10 cellular contexts compared by ENCODE assay signal in genomic region chr20:8155848-8156602, GRCh38. TPM values are rescaled to one million over a fixed set of nuclear protein-coding genes. Genes with fewer than 3 reads are reported as not detected.
DNase-seq lines count a peak whose midpoint lies in the region; ATAC-seq and TF ChIP-seq lines count a peak whose summit lies in the region.
"Had no signal": no experiment of that assay in that cellular context is flagged by ENCODE, and none has a peak within 500 bp of the region (broad histone marks: within the 10 kb centered on the region; RNA-seq: fewer than 3 reads in every experiment).

No MANE protein-coding gene starts in this region.

- H3K36me3 Mint-ChIP-seq in osteocyte (ENCODE audit: unreplicated experiment), result peaks cover 6% of the 10 kb centered on the region
- H3K36me3 Mint-ChIP-seq in activated CD8-positive, alpha-beta T cell treated with anti-CD3 and anti-CD28 coated beads, Interleukin-2, amount 10 ng/mL, durations not matched to agents 7 days and 5 days (ENCODE audit: low read depth), result peaks cover 4% of the 10 kb centered on the region

- peak overlapping the region; percentile 86 for H3K27ac Mint-ChIP-seq in osteocyte (ENCODE audit: unreplicated experiment)
- H3K27ac Mint-ChIP-seq in activated CD8-positive, alpha-beta T cell treated with anti-CD3 and anti-CD28 coated beads, Interleukin-2, amount 10 ng/mL, durations not matched to agents 7 days and 5 days, result no peak overlapping the region
- H3K27ac Mint-ChIP-seq: progenitor cell of endocrine pancreas had no signal

- no peaks in the 10 kb centered on the region for H3K27me3 Mint-ChIP-seq in osteocyte (ENCODE audit: unreplicated experiment)
- peaks cover 2% of the 10 kb centered on the region for H3K27me3 Mint-ChIP-seq in activated CD8-positive, alpha-beta T cell treated with anti-CD3 and anti-CD28 coated beads, Interleukin-2, amount 10 ng/mL, durations not matched to agents 7 days and 5 days (ENCODE audit: low read depth)
- H3K27me3 Mint-ChIP-seq: progenitor cell of endocrine pancreas had no signal

- peaks cover 9% of the 10 kb centered on the region for H3K9me3 Mint-ChIP-seq in osteocyte (ENCODE audit: unreplicated experiment)
- peaks cover 8% of the 10 kb centered on the region for H3K9me3 Mint-ChIP-seq in activated CD8-positive, alpha-beta T cell treated with anti-CD3 and anti-CD28 coated beads, Interleukin-2, amount 10 ng/mL, durations not matched to agents 7 days and 5 days (ENCODE audit: insufficient read depth)

- TF ChIP-seq CTCF in choroid plexus epithelial cell (conservative IDR thresholded peaks at IDR 0.05; ENCODE audit: low read depth, low read length) (no peak), osteocyte (IDR thresholded peaks at IDR 0.05) (no peak), left lung (IDR thresholded peaks at IDR 0.05) (no peak)

- H3K4me3 ChIP-seq in choroid plexus epithelial cell (ENCODE audit: low read depth, low read length) (no peak overlapping the region), left lung (no peak overlapping the region)

- CTCF ChIA-PET in activated CD8-positive, alpha-beta T cell treated with anti-CD3 and anti-CD28 coated beads, Interleukin-2, amount 10 ng/mL, durations not matched to agents 7 days and 5 days (lab: Charles Lee), result no interaction called here

- H3K27ac ChIP-seq in left lung, result no peak overlapping the region

- intact Hi-C loops in left lung (cut with DNase I), result no loop called here

- H3K9me3 ChIP-seq in left lung, result peaks cover 0 to 3% of the 10 kb centered on the region in 2 donors

- DNase-seq in choroid plexus epithelial cell (ENCODE audit: low read depth) (peak; percentile 18), osteocyte (ENCODE audit: extremely low spot score, unreplicated experiment) (no peak), left lung (no peak), NCI-H82 (lab: John Stamatoyannopoulos, UW) (no peak)
- DNase-seq in activated CD8-positive, alpha-beta T cell treated with anti-CD3 and anti-CD28 coated beads, Interleukin-2, amount 10 ng/mL, durations not matched to agents 7 days and 5 days, result no peak
- DNase-seq: GDM1 had no signal

- ATAC-seq in GM18511 (IDR thresholded peaks at IDR 0.05; ENCODE audit: unreplicated experiment) (peak; percentile 2), HG02943 (IDR thresholded peaks at IDR 0.05; ENCODE audit: low read depth, unreplicated experiment) (peak; percentile 12), HG02852 (IDR thresholded peaks at IDR 0.05; ENCODE audit: unreplicated experiment) (no peak), left lung (no peak)
- no peak for ATAC-seq in activated CD8-positive, alpha-beta T cell treated with anti-CD3 and anti-CD28 coated beads, Interleukin-2, amount 10 ng/mL, durations not matched to agents 7 days and 5 days

- H3K4me1 Mint-ChIP-seq in osteocyte (ENCODE audit: unreplicated experiment), result peaks cover 63% of the 10 kb centered on the region
- peaks cover 43% of the 10 kb centered on the region for H3K4me1 Mint-ChIP-seq in activated CD8-positive, alpha-beta T cell treated with anti-CD3 and anti-CD28 coated beads, Interleukin-2, amount 10 ng/mL, durations not matched to agents 7 days and 5 days (ENCODE audit: low read depth)

- H3K27me3 ChIP-seq in left lung, result no peaks in the 10 kb centered on the region

- H3K4me1 ChIP-seq in left lung, result peaks cover 0 to 53% of the 10 kb centered on the region in 2 donors

- H3K4me3 Mint-ChIP-seq in osteocyte (ENCODE audit: unreplicated experiment), result no peak overlapping the region
- H3K4me3 Mint-ChIP-seq in activated CD8-positive, alpha-beta T cell treated with anti-CD3 and anti-CD28 coated beads, Interleukin-2, amount 10 ng/mL, durations not matched to agents 7 days and 5 days, result no peak overlapping the region

- POLR2A ChIA-PET in activated CD8-positive, alpha-beta T cell treated with anti-CD3 and anti-CD28 coated beads, Interleukin-2, amount 10 ng/mL, durations not matched to agents 7 days and 5 days (lab: Charles Lee), result no interaction called here

- H3K36me3 ChIP-seq in left lung, result no peaks in the 10 kb centered on the region

RNA-seq across cellular contexts. Expression of gene PLCB1, which starts 24.0 kb away (rescaled TPM):
- 32.1 and 33.3 TPM in 2 replicates for total RNA-seq in osteocyte
- total RNA-seq in left lung, result 1 to 10 TPM; 8.8 to 9.6 TPM
- 1 to 10 TPM in 1 of 2 experiments, under 1 TPM in 1; 0.63 to 1.5 TPM for total RNA-seq in activated CD8-positive, alpha-beta T cell treated with anti-CD3 and anti-CD28 coated beads, Interleukin-2, amount 10 ng/mL, durations not matched to agents 7 days and 5 days

Comparison
In these comparisons a context has a peak if more than half of its experiments do, and no peak if none do; other contexts are left out.
1. ATAC-seq: peak in GM18511 (single experiment) and HG02943 (single experiment); none in HG02852 (single experiment), left lung (single experiment) and activated CD8-positive, alpha-beta T cell treated with anti-CD3 and anti-CD28 coated beads, Interleukin-2, amount 10 ng/mL, durations not matched to agents 7 days and 5 days (single experiment).